In the genomic region with DNA sequence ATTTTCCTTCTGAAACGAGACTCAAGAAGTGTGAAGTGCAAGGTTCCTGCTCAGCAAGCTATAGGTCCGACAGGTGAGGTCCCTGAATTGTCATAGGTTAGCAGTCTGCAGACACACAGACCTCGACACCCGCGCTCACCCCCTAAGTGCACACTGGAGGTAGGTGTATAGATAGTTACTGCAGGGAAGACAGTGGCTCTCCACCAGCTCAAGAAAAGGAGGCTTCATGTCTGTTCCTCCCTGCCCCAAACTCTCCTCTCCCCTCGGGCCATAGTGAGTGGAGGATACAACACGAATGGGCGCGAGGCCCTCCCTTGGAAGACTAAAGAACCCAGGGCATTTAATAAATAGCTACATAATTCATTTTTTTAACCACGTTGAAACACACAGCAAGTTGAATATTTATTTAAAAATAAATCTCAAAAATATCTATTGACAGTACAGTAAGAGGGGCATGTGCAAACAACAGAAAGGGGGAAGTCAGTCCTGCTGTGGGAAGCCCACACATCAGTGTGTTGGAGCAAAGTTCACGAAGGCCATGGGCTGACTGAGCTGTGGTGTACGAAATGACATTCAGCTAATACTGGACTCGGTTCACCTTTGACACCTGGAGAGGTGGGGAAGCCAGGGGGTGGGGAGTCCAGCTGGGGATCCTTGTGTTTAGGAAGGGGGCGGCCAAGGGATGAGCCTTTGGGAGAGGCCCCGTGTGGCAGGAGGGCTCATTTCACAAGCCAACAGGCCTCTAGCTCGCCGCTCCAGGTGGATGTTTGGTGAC, we compare ENCODE assay signal across 23 cellular contexts.
"Had no signal": no experiment of that assay in that cellular context is flagged by ENCODE, and none has a peak within 500 bp of the region (broad histone marks: within the 10 kb centered on the region; RNA-seq: fewer than 3 reads in every experiment).

No MANE protein-coding gene starts in this region.

- H3K9me3 Mint-ChIP-seq: naive thymus-derived CD8-positive, alpha-beta T cell had no signal

- H3K9me3 ChIP-seq: esophagus muscularis mucosa, gastrocnemius medialis, heart right ventricle, mucosa of descending colon, ovary, stomach, thoracic aorta, uterus had no signal

- FAIRE-seq: endometrium, islet of Langerhans had no signal

- DNase-seq: effector memory CD4-positive, alpha-beta T cell; gastrocnemius medialis; heart right ventricle; hypothalamus; kidney glomerular epithelial cell; naive thymus-derived CD8-positive, alpha-beta T cell; ovary; right cardiac atrium; stimulated activated CD4-positive, alpha-beta T cell treated with anti-CD3 and anti-CD28 coated beads, Interleukin-15, amount 100 ng/mL, for 24 hours; stimulated activated CD4-positive, alpha-beta T cell treated with anti-CD3 and anti-CD28 coated beads, Interleukin-1b, Interleukin-23, amount 100 ng/mL, for 48 hours; stimulated activated CD4-positive, alpha-beta T cell treated with anti-CD3 and anti-CD28 coated beads, Interleukin-4, amount 100 ng/mL, for 24 hours; stimulated activated naive CD4-positive, alpha-beta T cell; stomach; substantia nigra; trophoblast cell; uterus had no signal

- H3K4me3 ChIP-seq: esophagus muscularis mucosa, gastrocnemius medialis, heart right ventricle, mucosa of descending colon, ovary, stomach, thoracic aorta, uterus had no signal

- H3K27ac ChIP-seq: epithelial cell of prostate, esophagus muscularis mucosa, gastrocnemius medialis, ovary, stomach, thoracic aorta, uterus had no signal

- H3K27me3 ChIP-seq: esophagus muscularis mucosa, gastrocnemius medialis, heart right ventricle, ovary, stomach, uterus had no signal

- H3K36me3 ChIP-seq: ovary, uterus had no signal

- H3K4me1 ChIP-seq: uterus had no signal

- H3K27me3 Mint-ChIP-seq: naive thymus-derived CD8-positive, alpha-beta T cell; progenitor cell of endocrine pancreas had no signal

- ATAC-seq: gastrocnemius medialis; heart right ventricle; mucosa of descending colon; naive thymus-derived CD8-positive, alpha-beta T cell; right cardiac atrium had no signal
